1 cellular context compared by ENCODE assay signal in the genomic region with DNA sequence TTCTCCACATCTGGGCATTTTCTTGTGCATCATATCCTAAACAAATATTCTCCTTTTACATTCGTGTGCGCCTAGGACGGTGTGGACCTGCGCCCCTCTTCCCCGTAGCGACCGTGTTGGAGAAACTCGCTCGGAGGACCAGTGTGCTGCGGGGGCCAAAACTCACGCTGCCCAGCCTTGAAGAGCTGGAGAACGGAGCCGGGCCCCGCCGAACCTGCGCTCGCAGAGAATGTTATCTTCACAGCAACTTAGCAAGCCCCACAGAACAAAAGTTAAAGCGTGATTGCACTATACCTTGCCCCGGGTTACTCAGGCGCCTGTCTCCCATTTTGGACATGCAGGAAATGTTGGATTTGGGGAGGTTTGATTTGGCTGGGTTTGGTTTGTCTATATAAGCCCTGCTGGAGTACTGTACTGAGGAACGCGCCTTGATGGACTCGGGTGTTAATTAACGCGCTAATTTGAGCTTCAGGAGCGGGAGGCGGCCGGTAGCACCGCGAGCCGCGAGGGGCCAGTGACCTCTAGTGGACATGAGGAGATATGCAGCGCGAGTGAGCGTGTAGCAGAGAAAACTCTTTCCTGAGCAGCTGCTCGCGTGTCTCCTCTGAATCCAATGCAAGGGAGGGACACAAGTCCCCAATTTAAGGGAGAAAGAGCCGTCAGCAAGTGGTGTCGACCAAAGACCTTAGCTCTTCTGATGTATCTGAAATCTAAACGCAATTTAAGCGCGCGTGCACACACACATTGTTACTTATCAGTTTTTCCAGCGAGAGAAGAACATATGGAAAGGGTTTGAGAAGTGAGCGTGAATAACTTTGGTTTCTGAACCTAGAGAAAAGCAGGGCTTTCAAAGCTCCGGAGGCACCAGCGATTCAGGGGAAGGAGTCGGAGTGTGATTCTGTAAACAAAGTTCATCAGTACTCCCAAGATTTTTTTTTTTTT.
A peak's percentile ranks its signal among the peaks of the same experiment; 100 is the strongest.
TF ChIP-seq lines count a peak whose summit lies in the region.

No MANE protein-coding gene starts in this region.

TF ChIP-seq in H1, 55 proteins besides CTCF, POLR2A, EP300 and RAD21 (continued from another document):
- no peak for TF ChIP-seq ZNF274 (IDR thresholded peaks at IDR 0.05; ENCODE audit: borderline replicate concordance, extremely low read depth, low read length)
- TF ChIP-seq GABPA (IDR thresholded peaks at IDR 0.05; ENCODE audit: borderline replicate concordance, insufficient read depth, low read length), result no peak
- TF ChIP-seq RNF2 (IDR thresholded peaks at IDR 0.05; ENCODE audit: borderline replicate concordance, low read depth, low read length, missing control alignments, poor library complexity, severe bottlenecking), result peak; percentile 78
- no peak for TF ChIP-seq SAP30 (IDR thresholded peaks at IDR 0.05; ENCODE audit: insufficient read depth, insufficient replicate concordance, low read length)
- peak; percentile 44 for TF ChIP-seq SUZ12 (IDR thresholded peaks at IDR 0.05; ENCODE audit: low read length)
- TF ChIP-seq, protein P1, sequence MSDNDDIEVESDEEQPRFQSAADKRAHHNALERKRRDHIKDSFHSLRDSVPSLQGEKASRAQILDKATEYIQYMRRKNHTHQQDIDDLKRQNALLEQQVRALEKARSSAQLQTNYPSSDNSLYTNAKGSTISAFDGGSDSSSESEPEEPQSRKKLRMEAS (IDR thresholded peaks at IDR 0.05), result peak; percentile 51
- TF ChIP-seq GTF2F1 (IDR thresholded peaks at IDR 0.05; ENCODE audit: borderline replicate concordance, low read depth, low read length), result no peak
- no peak for TF ChIP-seq SIN3A (conservative IDR thresholded peaks at IDR 0.05 in 1 of 2, IDR thresholded peaks at IDR 0.05 in 1 of 2; ENCODE audit: low read depth in 1 of 2, low read length in 2 of 2)
- TF ChIP-seq ASH2L (IDR thresholded peaks at IDR 0.05; ENCODE audit: low read length), result peak; percentile 38
- TF ChIP-seq EZH2 (IDR thresholded peaks at IDR 0.05; ENCODE audit: low read depth, low read length, severe bottlenecking), result peak; percentile 68
